Comparison of ENCODE assay signal across 8 cellular contexts in genomic region chr1:160438320-160438918, GRCh38. TPM values are rescaled to one million over a fixed set of nuclear protein-coding genes. Genes with fewer than 3 reads are reported as not detected.
A peak's percentile ranks its signal among the peaks of the same experiment; 100 is the strongest.
DNase-seq lines count a peak whose midpoint lies in the region; ATAC-seq, FAIRE-seq and TF ChIP-seq lines count a peak whose summit lies in the region.

No MANE protein-coding gene starts in this region.

- no peaks in the 10 kb centered on the region for H3K4me1 ChIP-seq in parathyroid adenoma

- ATAC-seq in HG03565 (IDR thresholded peaks at IDR 0.05; ENCODE audit: unreplicated experiment), result peak; percentile 15
- ATAC-seq in HG02678 (IDR thresholded peaks at IDR 0.05; ENCODE audit: unreplicated experiment), result no peak

- H3K9me3 ChIP-seq in parathyroid adenoma (ENCODE audit: control insufficient read depth, low read length), result no peaks in the 10 kb centered on the region

- DNase-seq in GM12892 (ENCODE audit: insufficient read length) (no peak), AG08396 (ENCODE audit: low spot score) (no peak), NCI-H2081 treated with DMSO at 0.1 percent for 48 hours (lab: John Stamatoyannopoulos, UW) (no peak), NCI-H187 treated with DMSO at 0.1 percent for 48 hours (lab: John Stamatoyannopoulos, UW) (no peak)
- no peak for DNase-seq in activated naive CD8-positive, alpha-beta T cell treated with anti-CD3 and anti-CD28 coated beads for 36 hours

- no peaks in the 10 kb centered on the region for H3K27me3 Mint-ChIP-seq in activated naive CD8-positive, alpha-beta T cell treated with anti-CD3 and anti-CD28 coated beads for 36 hours

- H3K27me3 ChIP-seq in parathyroid adenoma (ENCODE audit: control insufficient read depth, insufficient read depth, low read length), result no peaks in the 10 kb centered on the region

- TF ChIP-seq POLR2A in GM12892 (IDR thresholded peaks at IDR 0.05; ENCODE audit: low read depth, low read length), result no peak

- H3K9me3 Mint-ChIP-seq in activated naive CD8-positive, alpha-beta T cell treated with anti-CD3 and anti-CD28 coated beads for 36 hours, result peaks cover 18% of the 10 kb centered on the region

- H3K4me3 Mint-ChIP-seq in activated naive CD8-positive, alpha-beta T cell treated with anti-CD3 and anti-CD28 coated beads for 36 hours, result peak overlapping the region; percentile 68

- H3K9ac ChIP-seq in parathyroid adenoma, result no peak overlapping the region

- no peak overlapping the region for H3K27ac ChIP-seq in parathyroid adenoma

- FAIRE-seq in GM12892 (lab: Jason Lieb, UNC), result peak; percentile 21

- peaks cover 26% of the 10 kb centered on the region for H3K36me3 Mint-ChIP-seq in activated naive CD8-positive, alpha-beta T cell treated with anti-CD3 and anti-CD28 coated beads for 36 hours

- H3K27ac Mint-ChIP-seq in activated naive CD8-positive, alpha-beta T cell treated with anti-CD3 and anti-CD28 coated beads for 36 hours, result peak overlapping the region; percentile 94

- peaks cover 32% of the 10 kb centered on the region for H3K4me1 Mint-ChIP-seq in activated naive CD8-positive, alpha-beta T cell treated with anti-CD3 and anti-CD28 coated beads for 36 hours

- no peak overlapping the region for H3K4me3 ChIP-seq in parathyroid adenoma (ENCODE audit: low read depth, low read length)

- no peaks in the 10 kb centered on the region for H3K79me2 ChIP-seq in parathyroid adenoma

- H3K4me2 ChIP-seq in parathyroid adenoma (ENCODE audit: low read length), result no peak overlapping the region

- H2AFZ ChIP-seq in parathyroid adenoma, result peak overlapping the region; percentile 67

- TF ChIP-seq CTCF in parathyroid adenoma (IDR thresholded peaks at IDR 0.05), result no peak

- H3K36me3 ChIP-seq in parathyroid adenoma (ENCODE audit: control insufficient read depth, insufficient read depth, low read length), result no peaks in the 10 kb centered on the region

RNA-seq across cellular contexts. Expression of gene VANGL2, which starts 38.1 kb away (rescaled TPM):
- 0.47 TPM for polyA plus RNA-seq in GM12892 (2012; ENCODE audit: missing spikeins)
- under 1 TPM; 0.24 to 0.31 TPM for total RNA-seq in activated naive CD8-positive, alpha-beta T cell treated with anti-CD3 and anti-CD28 coated beads for 36 hours
